In the genomic region with DNA sequence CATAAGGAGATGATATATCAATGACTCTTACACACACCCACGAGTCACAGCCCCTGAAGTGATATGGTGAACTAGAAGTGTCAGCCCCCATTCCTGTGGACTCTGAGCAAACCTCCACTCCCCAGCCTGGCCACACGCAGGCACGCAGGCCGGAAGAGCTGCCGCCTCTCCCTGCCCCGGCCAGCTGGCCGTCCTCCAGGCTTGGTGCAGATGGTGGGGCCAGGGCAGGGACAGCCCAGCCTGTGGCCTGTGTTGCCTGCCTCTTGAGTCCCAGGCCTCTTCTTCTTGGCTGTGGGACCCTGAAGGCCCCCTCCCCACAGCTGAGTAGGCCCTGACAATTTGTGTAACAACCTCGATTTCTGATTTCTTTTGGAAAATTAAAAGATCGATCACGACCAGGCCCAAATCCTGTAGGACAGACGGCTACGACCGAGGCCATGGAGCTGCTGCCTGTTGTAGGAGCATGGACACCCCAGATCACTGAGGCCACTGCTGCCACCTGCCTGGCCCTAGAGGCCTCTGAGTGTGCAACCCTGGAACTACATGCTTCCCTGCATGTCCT, we compare ENCODE assay signal across 8 cellular contexts. TPM values are rescaled to one million over a fixed set of nuclear protein-coding genes. Genes with fewer than 3 reads are reported as not detected.
A peak's percentile ranks its signal among the peaks of the same experiment; 100 is the strongest.
DNase-seq lines count a peak whose midpoint lies in the region; ATAC-seq and TF ChIP-seq lines count a peak whose summit lies in the region.

No MANE protein-coding gene starts in this region.

- in situ Hi-C loops in astrocyte of the spinal cord (cut with HindIII; ENCODE audit: low sequenced_read_pairs): no loop called here

- no peaks in the 10 kb centered on the region for H3K27me3 ChIP-seq in H7 (ENCODE audit: control insufficient read depth, insufficient read depth, low read length)

- no peak for TF ChIP-seq CTCF in astrocyte of the spinal cord (IDR thresholded peaks at IDR 0.05; ENCODE audit: low read depth, low read length)

- H3K36me3 ChIP-seq in H7 (replicated peaks; ENCODE audit: control insufficient read depth, insufficient read depth, low read length): no peaks in the 10 kb centered on the region

- no peak overlapping the region for H3K4me3 ChIP-seq in H7 (ENCODE audit: insufficient read depth, low read depth, low read length)
- H3K4me3 ChIP-seq in astrocyte of the spinal cord (ENCODE audit: low read depth, low read length): no peak overlapping the region

- ATAC-seq in HG03159 (IDR thresholded peaks at IDR 0.05; ENCODE audit: unreplicated experiment) (no peak), HG03432 (IDR thresholded peaks at IDR 0.05; ENCODE audit: unreplicated experiment) (no peak), GM18867 (IDR thresholded peaks at IDR 0.05; ENCODE audit: unreplicated experiment) (no peak)

- DNase-seq in H7 (peak; percentile 61), astrocyte of the spinal cord (ENCODE audit: low read depth, low spot score) (peak; percentile 76), hepatic stellate cell (ENCODE audit: low spot score) (peak; percentile 96), retina (peak; percentile 64), DMS79 treated with DMSO at 0.1 percent for 48 hours (lab: John Stamatoyannopoulos, UW) (no peak)

RNA-seq across cellular contexts. Expression of gene MPRIP, which starts 10.0 kb away (rescaled TPM):
- total RNA-seq in H7 (2014; rRNA removed; shearing (Covaris generic)): 70.2 and 73.9 TPM in 2 replicates
